ENCODE assay signal across 30 cellular contexts in genomic region chr19:28831464-28831863, GRCh38.
"Had no signal": no experiment of that assay in that cellular context is flagged by ENCODE, and none has a peak within 500 bp of the region (broad histone marks: within the 10 kb centered on the region; RNA-seq: fewer than 3 reads in every experiment).

No MANE protein-coding gene starts in this region.

- H3K9me3 Mint-ChIP-seq: activated CD4-positive, alpha-beta memory T cell treated with anti-CD3 and anti-CD28 coated beads for 36 hours; activated CD4-positive, alpha-beta T cell treated with anti-CD3 and anti-CD28 coated beads, Interleukin-2, amount 10 ng/mL, durations not matched to agents 7 days and 5 days; activated naive CD8-positive, alpha-beta T cell treated with anti-CD3 and anti-CD28 coated beads, Interleukin-2, amount 50 U/mL, for 24 hours; T-helper 2 cell treated with Interferon-gamma antibody and Interleukin-4, amounts not matched to agents 5 μg/mL and 100 μg/mL, for 36 hours had no signal

- H3K36me3 Mint-ChIP-seq: activated CD4-positive, alpha-beta memory T cell treated with anti-CD3 and anti-CD28 coated beads for 36 hours; activated naive CD4-positive, alpha-beta T cell treated with anti-CD3 and anti-CD28 coated beads, Interleukin-2, amount 10 ng/mL, durations not matched to agents 7 days and 5 days; activated naive CD8-positive, alpha-beta T cell; brain had no signal

- H3K27me3 ChIP-seq: Peyer's patch, SJSA1 had no signal

- H3K27ac ChIP-seq: Peyer's patch, SJSA1 had no signal

- H3K4me1 Mint-ChIP-seq: activated CD4-positive, alpha-beta T cell treated with anti-CD3 and anti-CD28 coated beads for 36 hours; activated CD4-positive, alpha-beta T cell treated with anti-CD3 and anti-CD28 coated beads, Interleukin-2, amount 10 ng/mL, durations not matched to agents 7 days and 5 days; activated naive CD4-positive, alpha-beta T cell treated with anti-CD3 and anti-CD28 coated beads, Interleukin-2, amount 10 ng/mL, durations not matched to agents 7 days and 5 days had no signal

- H3K27ac Mint-ChIP-seq: activated CD4-positive, alpha-beta memory T cell treated with anti-CD3 and anti-CD28 coated beads for 36 hours; activated CD4-positive, alpha-beta T cell treated with anti-CD3 and anti-CD28 coated beads for 36 hours; activated CD4-positive, alpha-beta T cell treated with anti-CD3 and anti-CD28 coated beads, Interleukin-2, amount 10 ng/mL, durations not matched to agents 7 days and 5 days; activated naive CD4-positive, alpha-beta T cell treated with anti-CD3 and anti-CD28 coated beads, Interleukin-2, amount 10 ng/mL, durations not matched to agents 7 days and 5 days; activated naive CD8-positive, alpha-beta T cell; activated naive CD8-positive, alpha-beta T cell treated with anti-CD3 and anti-CD28 coated beads, Interleukin-2, amount 50 U/mL, for 24 hours; brain; T-helper 1 cell treated with Interleukin-12 subunit alpha and Interleukin-12 subunit beta and Interleukin-4 antibody, amounts not matched to agents 30 μg/mL and 1 μg/mL, for 36 hours; T-helper 2 cell treated with Interferon-gamma antibody and Interleukin-4, amounts not matched to agents 5 μg/mL and 100 μg/mL, for 36 hours had no signal

- H3K27me3 Mint-ChIP-seq: activated CD4-positive, alpha-beta memory T cell treated with anti-CD3 and anti-CD28 coated beads for 36 hours; activated CD4-positive, alpha-beta T cell treated with anti-CD3 and anti-CD28 coated beads for 36 hours; activated CD4-positive, alpha-beta T cell treated with anti-CD3 and anti-CD28 coated beads, Interleukin-2, amount 10 ng/mL, durations not matched to agents 7 days and 5 days; activated naive CD4-positive, alpha-beta T cell treated with anti-CD3 and anti-CD28 coated beads, Interleukin-2, amount 10 ng/mL, durations not matched to agents 7 days and 5 days; activated naive CD8-positive, alpha-beta T cell; activated naive CD8-positive, alpha-beta T cell treated with anti-CD3 and anti-CD28 coated beads, Interleukin-2, amount 50 U/mL, for 24 hours; brain had no signal

- H3K9ac ChIP-seq: SK-N-SH had no signal

- ATAC-seq: activated CD4-positive, alpha-beta T cell treated with anti-CD3 and anti-CD28 coated beads for 36 hours; activated CD4-positive, CD25-positive, alpha-beta regulatory T cell treated with anti-CD3 and anti-CD28 coated beads, Interleukin-2, amount 50 U/mL, for 24 hours; activated naive CD8-positive, alpha-beta T cell treated with anti-CD3 and anti-CD28 coated beads, Interleukin-2, amount 50 U/mL, for 24 hours; PC-3 had no signal

- H3K36me3 ChIP-seq: Peyer's patch, SJSA1 had no signal

- H3K9me3 ChIP-seq: Peyer's patch, SJSA1, SK-N-SH had no signal

- H3K4me3 ChIP-seq: Peyer's patch, SJSA1 had no signal

- DNase-seq: activated CD4-positive, alpha-beta memory T cell treated with anti-CD3 and anti-CD28 coated beads for 36 hours; activated CD4-positive, alpha-beta T cell treated with anti-CD3 and anti-CD28 coated beads for 36 hours; activated CD4-positive, alpha-beta T cell treated with anti-CD3 and anti-CD28 coated beads, Interleukin-2, amount 10 ng/mL, durations not matched to agents 7 days and 5 days; activated CD8-positive, alpha-beta memory T cell treated with anti-CD3 and anti-CD28 coated beads, Interleukin-2, amount 50 U/mL, for 4 hours; activated effector memory CD4-positive, alpha-beta T cell treated with Interleukin-2 at 50 U/mL for 16 hours; activated naive CD4-positive, alpha-beta T cell treated with anti-CD3 and anti-CD28 coated beads, Interleukin-2, amount 10 ng/mL, durations not matched to agents 7 days and 5 days; activated naive CD8-positive, alpha-beta T cell treated with anti-CD3 and anti-CD28 coated beads, Interleukin-2, amount 50 U/mL, for 24 hours; activated T-cell treated with anti-CD3 and anti-CD28 coated beads, Interleukin-2, amount 50 U/mL, for 48 hours; anterior cingulate cortex; caudate nucleus; Karpas-422; NCI-H1105; NCI-H1417 treated with DMSO at 0.1 percent for 48 hours; NCI-H187 treated with DMSO at 0.1 percent for 48 hours; NCI-H2081; NCI-H2171 treated with DMSO at 0.1 percent for 48 hours; NCI-H2227 treated with DMSO at 0.1 percent for 48 hours; NCI-H446; NCI-H510A treated with DMSO at 0.1 percent for 48 hours; PC-3; Peyer's patch; RPMI8226; SHP77 treated with DMSO at 0.1 percent for 48 hours; SK-N-SH had no signal

- H3K4me1 ChIP-seq: Peyer's patch, SJSA1 had no signal

- H3K4me3 Mint-ChIP-seq: activated CD4-positive, alpha-beta memory T cell treated with anti-CD3 and anti-CD28 coated beads for 36 hours; activated CD4-positive, alpha-beta T cell treated with anti-CD3 and anti-CD28 coated beads for 36 hours; activated CD4-positive, alpha-beta T cell treated with anti-CD3 and anti-CD28 coated beads, Interleukin-2, amount 10 ng/mL, durations not matched to agents 7 days and 5 days; activated naive CD4-positive, alpha-beta T cell treated with anti-CD3 and anti-CD28 coated beads, Interleukin-2, amount 10 ng/mL, durations not matched to agents 7 days and 5 days; activated naive CD8-positive, alpha-beta T cell; activated naive CD8-positive, alpha-beta T cell treated with anti-CD3 and anti-CD28 coated beads, Interleukin-2, amount 50 U/mL, for 24 hours; brain; T-helper 1 cell treated with Interleukin-12 subunit alpha and Interleukin-12 subunit beta and Interleukin-4 antibody, amounts not matched to agents 30 μg/mL and 1 μg/mL, for 36 hours; T-helper 2 cell treated with Interferon-gamma antibody and Interleukin-4, amounts not matched to agents 5 μg/mL and 100 μg/mL, for 36 hours had no signal
